ENCODE assay signal across 21 cellular contexts in the genomic region with DNA sequence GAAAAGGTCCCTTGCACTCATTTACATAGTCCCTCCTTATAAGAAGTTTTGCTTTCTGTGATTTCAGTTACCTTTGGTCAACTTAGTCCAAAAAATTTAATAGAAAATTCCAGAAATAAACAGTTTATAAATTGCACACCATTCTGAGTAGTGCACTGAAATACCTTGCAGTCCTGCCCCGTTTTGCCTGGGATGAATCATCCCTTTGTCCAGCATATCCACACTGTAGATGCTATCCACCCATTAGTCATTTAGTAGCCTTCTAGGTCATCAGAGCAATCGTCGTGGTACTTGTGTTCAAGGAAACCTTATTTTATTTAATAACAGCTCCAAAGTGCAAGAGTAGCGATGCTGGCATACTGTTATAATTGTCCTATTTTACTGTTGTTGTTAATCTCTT. TPM values are rescaled to one million over a fixed set of nuclear protein-coding genes. Genes with fewer than 3 reads are reported as not detected.
A peak's percentile ranks its signal among the peaks of the same experiment; 100 is the strongest.
DNase-seq lines count a peak whose midpoint lies in the region; ATAC-seq, FAIRE-seq and TF ChIP-seq lines count a peak whose summit lies in the region.
"Had no signal": no experiment of that assay in that cellular context is flagged by ENCODE, and none has a peak within 500 bp of the region (broad histone marks: within the 10 kb centered on the region; RNA-seq: fewer than 3 reads in every experiment).

No MANE protein-coding gene starts in this region.

- H3K9me1 ChIP-seq in endothelial cell of umbilical vein (replicated peaks; ENCODE audit: control insufficient read depth, extremely low read depth, insufficient read depth, low read length): no peaks in the 10 kb centered on the region

- H3K27ac ChIP-seq in GM23248 (no peak overlapping the region), endothelial cell of umbilical vein (ENCODE audit: insufficient read depth, low read depth, low read length) (no peak overlapping the region), gastrocnemius medialis (peak overlapping the region; percentile 82 to 89 (median 89))
- H3K27ac ChIP-seq: adrenal gland had no signal

- in situ Hi-C loops in GM23248 (cut with MboI) (no loop called here), gastrocnemius medialis (cut with MboI; ENCODE audit: low sequenced_read_pairs in 4 of 4) (no loop called here)

- no peak overlapping the region for H3K4me3 ChIP-seq in GM23248
- no peak overlapping the region for H3K4me3 ChIP-seq in endothelial cell of umbilical vein (replicated peaks in 1 of 3; ENCODE audit: insufficient read depth in 1 of 3, low read depth in 1 of 3, low read length in 3 of 3)
- H3K4me3 ChIP-seq in gastrocnemius medialis: no peak overlapping the region
- H3K4me3 ChIP-seq: adrenal gland, body of pancreas had no signal

- 62 to 64% methylated on average over 4 of the region's 4 CpGs for WGBS in GM23248 (ENCODE audit: low coverage in 1 of 2, low lambda C conversion rate in 2 of 2, missing lambda C conversion rate in 2 of 2), 2 experiments

- no TSS peak for BruUV-seq in endothelial cell of umbilical vein (replicated peaks; lab: Mats Ljungman, UMichigan)

- TF ChIP-seq POLR2A in endothelial cell of umbilical vein (IDR thresholded peaks at IDR 0.05; ENCODE audit: low read depth, low read length) (no peak), gastrocnemius medialis (IDR thresholded peaks at IDR 0.05) (no peak)

- no peak overlapping the region for H3K9ac ChIP-seq in GM23248
- no peak overlapping the region for H3K9ac ChIP-seq in endothelial cell of umbilical vein (replicated peaks; ENCODE audit: extremely low read depth, insufficient read depth, low read length)

- no peaks in the 10 kb centered on the region for H3F3A ChIP-seq in GM23248 (ENCODE audit: insufficient read depth)

- FAIRE-seq in endothelial cell of umbilical vein (lab: Jason Lieb, UNC): no peak
- FAIRE-seq: GM18507, H1, TTC549 had no signal

- no peak overlapping the region for H2AFZ ChIP-seq in GM23248
- no peak overlapping the region for H2AFZ ChIP-seq in endothelial cell of umbilical vein (ENCODE audit: low read depth, low read length)

- H3K27me3 ChIP-seq in GM23248 (replicated peaks; ENCODE audit: insufficient read depth) (no peaks in the 10 kb centered on the region), endothelial cell of umbilical vein (ENCODE audit: control insufficient read depth in 2 of 2, insufficient read depth in 2 of 2, low read length in 2 of 2) (no peaks in the 10 kb centered on the region), gastrocnemius medialis (no peaks in the 10 kb centered on the region)
- H3K27me3 ChIP-seq: adrenal gland, body of pancreas had no signal

- peaks cover 13% of the 10 kb centered on the region; the same call in 1 of the 2 replicates for H4K20me1 ChIP-seq in GM23248 (ENCODE audit: insufficient read depth)
- H4K20me1 ChIP-seq in endothelial cell of umbilical vein (replicated peaks; ENCODE audit: control insufficient read depth, extremely low read depth, insufficient read depth, low read length): no peaks in the 10 kb centered on the region

- CTCF ChIA-PET in endothelial cell of umbilical vein (lab: Charles Lee): interaction anchor here (1.1 kb wide), 1 partner anchor 9 kb away, joined by 3 read pairs; no protein-coding TSS in a partner anchor

- intact Hi-C loops in endothelial cell of umbilical vein (cut with micrococcal nuclease): no loop called here
- intact Hi-C loops in gastrocnemius medialis (cut with DNase I; ENCODE audit: low total_unique reads): no loop called here
- intact Hi-C loops in sciatic nerve (cut with DNase I): no loop called here

- TF ChIP-seq CTCF in endothelial cell of umbilical vein (IDR thresholded peaks at IDR 0.05; ENCODE audit: extremely low read depth in 1 of 2, insufficient read depth in 1 of 2, low read depth in 1 of 2, low read length in 2 of 2) (no peak), gastrocnemius medialis (IDR thresholded peaks at IDR 0.05 in 4 of 5, conservative IDR thresholded peaks at IDR 0.05 in 1 of 5) (no peak)

- H3K36me3 ChIP-seq in GM23248 (ENCODE audit: low read depth): no peaks in the 10 kb centered on the region
- H3K36me3 ChIP-seq in endothelial cell of umbilical vein (ENCODE audit: control insufficient read depth in 2 of 2, extremely low read depth in 1 of 2, insufficient read depth in 2 of 2, low read length in 2 of 2): peaks cover 0 to 2% of the 10 kb centered on the region in 2 experiments
- peaks cover 0 to 20% of the 10 kb centered on the region in 2 donors for H3K36me3 ChIP-seq in gastrocnemius medialis
- H3K36me3 ChIP-seq: adrenal gland had no signal

- DNase-seq in GM23248 (peak; percentile 47), RKO (ENCODE audit: low spot score) (peak; percentile 41), endothelial cell of umbilical vein (ENCODE audit: low read depth, low spot score) (peak; percentile 27), gastrocnemius medialis (no peak), T-helper 9 cell (no peak), sciatic nerve (ENCODE audit: low spot score) (no peak)
- DNase-seq: activated CD8-positive, alpha-beta memory T cell treated with anti-CD3 and anti-CD28 coated beads, Interleukin-2, amount 50 U/mL, for 48 hours; body of pancreas; C1 segment of cervical spinal cord; COR-L47; DND-41; hypothalamus; left colon; mammary epithelial cell; NCI-H1694 treated with DMSO at 0.1 percent for 48 hours had no signal

- no peaks in the 10 kb centered on the region for H3K9me2 ChIP-seq in GM23248 (ENCODE audit: insufficient read depth)

- H3K4me2 ChIP-seq in GM23248 (ENCODE audit: unreplicated experiment): no peak overlapping the region
- no peak overlapping the region for H3K4me2 ChIP-seq in endothelial cell of umbilical vein (ENCODE audit: insufficient read depth, low read length)

- peak in 1 of 2 donors; percentile 43 for ATAC-seq in gastrocnemius medialis
- ATAC-seq in GM19467 (IDR thresholded peaks at IDR 0.05; ENCODE audit: unreplicated experiment): no peak
- ATAC-seq in sciatic nerve: no peak
- ATAC-seq: left colon; stimulated activated memory B cell treated with anti-CD40 and anti-IgM and Interleukin-4, amounts not matched to agents 10 μg/mL and 1 μg/mL and 100 μg/mL, for 72 hours had no signal

- POLR2A ChIA-PET in endothelial cell of umbilical vein (lab: Charles Lee): no interaction called here

- H3K9me3 ChIP-seq in GM23248 (ENCODE audit: low read depth) (no peaks in the 10 kb centered on the region), endothelial cell of umbilical vein (replicated peaks; ENCODE audit: control insufficient read depth, insufficient read depth, low read length) (no peaks in the 10 kb centered on the region), gastrocnemius medialis (no peaks in the 10 kb centered on the region)
- H3K9me3 ChIP-seq: adrenal gland, body of pancreas had no signal

- dilution Hi-C loops in endothelial cell of umbilical vein (cut with MboI; ENCODE audit: extremely low pct_ligation_motif_present, low sequenced_read_pairs): no loop called here

- H3K4me1 ChIP-seq in GM23248 (ENCODE audit: insufficient read depth): no peaks in the 10 kb centered on the region
- H3K4me1 ChIP-seq in endothelial cell of umbilical vein (ENCODE audit: control insufficient read depth, extremely low read depth, insufficient read depth, low read length): peaks cover 20% of the 10 kb centered on the region
- H3K4me1 ChIP-seq in gastrocnemius medialis: peaks cover 63 to 71% of the 10 kb centered on the region in 2 donors

- H3K79me2 ChIP-seq in GM23248 (ENCODE audit: insufficient read depth): peaks cover 100% of the 10 kb centered on the region
- H3K79me2 ChIP-seq in endothelial cell of umbilical vein (ENCODE audit: control insufficient read depth, insufficient read depth, low read length): peaks cover 53% of the 10 kb centered on the region

RNA-seq across cellular contexts. Expression of gene SPRTN, which starts 38.0 kb away (rescaled TPM):
- 8.3 and 15.9 TPM in 2 replicates for total RNA-seq in GM23248 (2014; rRNA removed; shearing (Covaris generic))
- polyA plus RNA-seq in GM23248 (2016; fragmentation: Nextera tagmentation; extraction: Ambion mirVana): 9.3 and 10.4 TPM in 2 replicates
- total RNA-seq in endothelial cell of umbilical vein: 15.4 and 16.1 TPM in 2 replicates
- polyA plus RNA-seq in endothelial cell of umbilical vein: 10.6 and 15.4 TPM in 2 replicates
- 6.8 and 9.8 TPM in 2 replicates for polyA plus RNA-seq in endothelial cell of umbilical vein (2011; cell fraction: cytosol; rRNA removed)
- 17.2 and 26.5 TPM in 2 replicates for polyA plus RNA-seq in endothelial cell of umbilical vein (2011; cell fraction: nucleus; rRNA removed)
- polyA plus RNA-seq in endothelial cell of umbilical vein (2012): 9.3 and 11.0 TPM in 2 replicates
- polyA minus RNA-seq in endothelial cell of umbilical vein: 23.3 and 24.3 TPM in 2 replicates
- 17.3 TPM for polyA minus RNA-seq in endothelial cell of umbilical vein (2011; cell fraction: cytosol; rRNA and poly(A)+ RNA removed)
- 48.4 and 54.6 TPM in 2 replicates for polyA minus RNA-seq in endothelial cell of umbilical vein (2011; cell fraction: nucleus; rRNA and poly(A)+ RNA removed)
- total RNA-seq in gastrocnemius medialis: 10 to 100 TPM in 3 of 4 donors, 1 to 10 TPM in 1; 8.7 to 15.1 (median 10.7) TPM
- total RNA-seq in sciatic nerve: 10.5 TPM

RNA-seq across cellular contexts. Expression of gene EXOC8, which starts 38.4 kb away (rescaled TPM):
- 12.4 and 14.6 TPM in 2 replicates for total RNA-seq in GM23248 (2014; rRNA removed; shearing (Covaris generic))
- polyA plus RNA-seq in GM23248 (2016; fragmentation: Nextera tagmentation; extraction: Ambion mirVana) (3.2 and 3.9 TPM in 2 replicates), endothelial cell of umbilical vein (2.3 and 2.8 TPM in 2 replicates)
- total RNA-seq in endothelial cell of umbilical vein (12.6 and 13.2 TPM in 2 replicates), gastrocnemius medialis (10 to 100 TPM; 25.4 to 50.9 (median 38.2) TPM), sciatic nerve (15.9 TPM)
- polyA plus RNA-seq in endothelial cell of umbilical vein (2011; cell fraction: cytosol; rRNA removed): 2.8 and 3.0 TPM in 2 replicates
- polyA plus RNA-seq in endothelial cell of umbilical vein (2011; cell fraction: nucleus; rRNA removed): 5.6 and 8.5 TPM in 2 replicates
- 5.6 and 7.1 TPM in 2 replicates for polyA plus RNA-seq in endothelial cell of umbilical vein (2012)
- 13.2 and 13.7 TPM in 2 replicates for polyA minus RNA-seq in endothelial cell of umbilical vein
- 8.3 TPM for polyA minus RNA-seq in endothelial cell of umbilical vein (2011; cell fraction: cytosol; rRNA and poly(A)+ RNA removed)
- 10.1 and 11.5 TPM in 2 replicates for polyA minus RNA-seq in endothelial cell of umbilical vein (2011; cell fraction: nucleus; rRNA and poly(A)+ RNA removed)

RNA-seq across cellular contexts. Expression of gene EGLN1, which starts 46.0 kb away (rescaled TPM):
- total RNA-seq in GM23248 (2014; rRNA removed; shearing (Covaris generic)): 45.4 and 51.8 TPM in 2 replicates
- polyA plus RNA-seq in GM23248 (2016; fragmentation: Nextera tagmentation; extraction: Ambion mirVana) (17.6 and 17.7 TPM in 2 replicates), endothelial cell of umbilical vein (11.5 and 13.7 TPM in 2 replicates)
- total RNA-seq in endothelial cell of umbilical vein (37.4 and 38.1 TPM in 2 replicates), gastrocnemius medialis (100 to 1,000 TPM; 500 to 862 (median 706) TPM), sciatic nerve (45.5 TPM)
- 20.9 and 21.9 TPM in 2 replicates for polyA plus RNA-seq in endothelial cell of umbilical vein (2011; cell fraction: cytosol; rRNA removed)
- 11.2 and 16.1 TPM in 2 replicates for polyA plus RNA-seq in endothelial cell of umbilical vein (2011; cell fraction: nucleus; rRNA removed)
- polyA plus RNA-seq in endothelial cell of umbilical vein (2012): 27.5 and 41.8 TPM in 2 replicates
- polyA minus RNA-seq in endothelial cell of umbilical vein: 37.8 and 52.4 TPM in 2 replicates
- 17.3 TPM for polyA minus RNA-seq in endothelial cell of umbilical vein (2011; cell fraction: cytosol; rRNA and poly(A)+ RNA removed)
- 19.1 and 21.3 TPM in 2 replicates for polyA minus RNA-seq in endothelial cell of umbilical vein (2011; cell fraction: nucleus; rRNA and poly(A)+ RNA removed)

Comparison
In these comparisons a context has a peak if more than half of its experiments do, and no peak if none do; other contexts are left out.
1. DNase-seq: peak in GM23248 (single experiment), RKO (single experiment) and endothelial cell of umbilical vein (single experiment); none in gastrocnemius medialis (0 of 2), T-helper 9 cell (single experiment) and sciatic nerve (single experiment).
2. H3K27ac ChIP-seq: peak in gastrocnemius medialis (4 of 4); none in GM23248 (single experiment) and endothelial cell of umbilical vein (single experiment).